ENCODE assay signal across 27 cellular contexts in genomic region chr6:72589096-72589495, GRCh38. TPM values are rescaled to one million over a fixed set of nuclear protein-coding genes. Genes with fewer than 3 reads are reported as not detected.
DNase-seq lines count a peak whose midpoint lies in the region; ATAC-seq and TF ChIP-seq lines count a peak whose summit lies in the region.
"Had no signal": no experiment of that assay in that cellular context is flagged by ENCODE, and none has a peak within 500 bp of the region (broad histone marks: within the 10 kb centered on the region; RNA-seq: fewer than 3 reads in every experiment).

No MANE protein-coding gene starts in this region.

- H3K27ac Mint-ChIP-seq in CD14-positive monocyte = no peak overlapping the region
- H3K27ac Mint-ChIP-seq in WTC11 = no peak overlapping the region
- H3K27ac Mint-ChIP-seq: activated T-cell treated with anti-CD3 and anti-CD28 coated beads, Interleukin-2, amount 50 U/mL, for 24 hours; CD8-positive, alpha-beta memory T cell; effector memory CD8-positive, alpha-beta T cell; naive B cell had no signal

- H3K4me3 ChIP-seq in LNCaP clone FGC (ENCODE audit: low read depth, low read length) (no peak overlapping the region), fibroblast of the aortic adventitia (ENCODE audit: low read depth, low read length) (no peak overlapping the region)
- H3K4me3 ChIP-seq: colonic mucosa, gastroesophageal sphincter had no signal

- H3K27ac ChIP-seq in 22Rv1 = 0 out of 2 replicates have a peak overlapping the region, but pooled peaks have one; percentile 2
- H3K27ac ChIP-seq: colonic mucosa, gastroesophageal sphincter, VCaP had no signal

- TF ChIP-seq CTCF in 22Rv1 (IDR thresholded peaks at IDR 0.05) (no peak), LNCaP clone FGC (IDR thresholded peaks at IDR 0.05; ENCODE audit: control insufficient read depth, extremely low read depth, insufficient read depth) (no peak), fibroblast of the aortic adventitia (IDR thresholded peaks at IDR 0.05; ENCODE audit: insufficient read depth, low read length) (no peak), CD14-positive monocyte (IDR thresholded peaks at IDR 0.05) (no peak), WTC11 (IDR thresholded peaks at IDR 0.05) (no peak)

- H3K4me1 Mint-ChIP-seq in CD14-positive monocyte (peaks cover 2% of the 10 kb centered on the region), WTC11 (no peaks in the 10 kb centered on the region)
- H3K4me1 Mint-ChIP-seq: naive B cell had no signal

- intact Hi-C loops in CD14-positive monocyte (cut with micrococcal nuclease) = loop anchor here in 1 of 2 donors (10.0 kb wide), 1 partner anchor 174 kb away; no protein-coding TSS in a partner anchor

- no peak for ATAC-seq in WTC11
- ATAC-seq: effector memory CD8-positive, alpha-beta T cell; gastroesophageal sphincter; left ventricle myocardium superior had no signal

- H3K4me3 Mint-ChIP-seq in CD14-positive monocyte (no peak overlapping the region), WTC11 (no peak overlapping the region)
- H3K4me3 Mint-ChIP-seq: activated T-cell treated with anti-CD3 and anti-CD28 coated beads, Interleukin-2, amount 50 U/mL, for 24 hours; CD8-positive, alpha-beta memory T cell; effector memory CD8-positive, alpha-beta T cell had no signal

- H3K9me3 Mint-ChIP-seq in CD14-positive monocyte (no peaks in the 10 kb centered on the region), WTC11 (no peaks in the 10 kb centered on the region)
- H3K9me3 Mint-ChIP-seq: activated T-cell treated with anti-CD3 and anti-CD28 coated beads, Interleukin-2, amount 50 U/mL, for 24 hours; CD8-positive, alpha-beta memory T cell; effector memory CD8-positive, alpha-beta T cell; naive B cell had no signal

- peak; percentile 52 for DNase-seq in LNCaP clone FGC (ENCODE audit: low read depth)
- peak; percentile 56 for DNase-seq in astrocyte of the hippocampus (ENCODE audit: low read depth, low spot score)
- DNase-seq in fibroblast of the aortic adventitia (ENCODE audit: low read depth) = peak; percentile 36
- DNase-seq in inferior parietal cortex (ENCODE audit: extremely low spot score) = no peak
- DNase-seq in CD14-positive monocyte (ENCODE audit: low spot score) = no peak
- no peak for DNase-seq in NK-92 (lab: John Stamatoyannopoulos, UW; ENCODE audit: unreplicated experiment)
- DNase-seq in WTC11 (ENCODE audit: low spot score) = no peak
- DNase-seq: activated CD4-positive, alpha-beta T cell treated with anti-CD3 and anti-CD28 coated beads for 48 hours; activated gamma-delta T cell treated with Interleukin-2 at 50 U/mL for 16 hours; activated T-cell treated with anti-CD3 and anti-CD28 coated beads, Interleukin-2, amount 50 U/mL, for 24 hours; CD8-positive, alpha-beta memory T cell; colonic mucosa; DMS153; effector memory CD8-positive, alpha-beta T cell; erythroblast; left ventricle myocardium superior; naive B cell; NCI-H1436 treated with DMSO at 0.1 percent for 48 hours; retina; SHP77; SW 1271; T-helper 9 cell; trophoblast cell had no signal

- H3K27me3 Mint-ChIP-seq in CD14-positive monocyte (ENCODE audit: low read depth in 3 of 3) = peaks cover 0 to 3% (median 2%) of the 10 kb centered on the region in 3 donors
- no peaks in the 10 kb centered on the region for H3K27me3 Mint-ChIP-seq in WTC11 (ENCODE audit: low read depth)
- H3K27me3 Mint-ChIP-seq: activated T-cell treated with anti-CD3 and anti-CD28 coated beads, Interleukin-2, amount 50 U/mL, for 24 hours; effector memory CD8-positive, alpha-beta T cell had no signal

- H3K36me3 Mint-ChIP-seq in CD14-positive monocyte = no peaks in the 10 kb centered on the region
- H3K36me3 Mint-ChIP-seq in WTC11 = no peaks in the 10 kb centered on the region
- H3K36me3 Mint-ChIP-seq: CD8-positive, alpha-beta memory T cell; naive B cell had no signal

- POLR2A ChIA-PET in WTC11 (lab: Charles Lee) = no interaction called here

- CTCF ChIA-PET in WTC11 (lab: Charles Lee) = interaction anchor here (0.8 to 2.4 kb wide), 4 partner anchors 9 to 39 kb away, joined by 3 to 15 read pairs (median 7); no protein-coding TSS in a partner anchor

TF ChIP-seq in WTC11, 78 proteins besides CTCF, POLR2A, EP300 and RAD21 (continues in another document):
- TF ChIP-seq ZNF219 (CRISPR knock-in tag; IDR thresholded peaks at IDR 0.05; ENCODE audit: borderline replicate concordance) = no peak
- TF ChIP-seq ZNF416 (CRISPR knock-in tag; IDR thresholded peaks at IDR 0.05) = no peak
- no peak for TF ChIP-seq ATF1 (CRISPR knock-in tag; IDR thresholded peaks at IDR 0.05)
- no peak for TF ChIP-seq MYBL2 (CRISPR knock-in tag; IDR thresholded peaks at IDR 0.05)
- no peak for TF ChIP-seq SP1 (CRISPR knock-in tag; conservative IDR thresholded peaks at IDR 0.05)
- TF ChIP-seq, protein P1, sequence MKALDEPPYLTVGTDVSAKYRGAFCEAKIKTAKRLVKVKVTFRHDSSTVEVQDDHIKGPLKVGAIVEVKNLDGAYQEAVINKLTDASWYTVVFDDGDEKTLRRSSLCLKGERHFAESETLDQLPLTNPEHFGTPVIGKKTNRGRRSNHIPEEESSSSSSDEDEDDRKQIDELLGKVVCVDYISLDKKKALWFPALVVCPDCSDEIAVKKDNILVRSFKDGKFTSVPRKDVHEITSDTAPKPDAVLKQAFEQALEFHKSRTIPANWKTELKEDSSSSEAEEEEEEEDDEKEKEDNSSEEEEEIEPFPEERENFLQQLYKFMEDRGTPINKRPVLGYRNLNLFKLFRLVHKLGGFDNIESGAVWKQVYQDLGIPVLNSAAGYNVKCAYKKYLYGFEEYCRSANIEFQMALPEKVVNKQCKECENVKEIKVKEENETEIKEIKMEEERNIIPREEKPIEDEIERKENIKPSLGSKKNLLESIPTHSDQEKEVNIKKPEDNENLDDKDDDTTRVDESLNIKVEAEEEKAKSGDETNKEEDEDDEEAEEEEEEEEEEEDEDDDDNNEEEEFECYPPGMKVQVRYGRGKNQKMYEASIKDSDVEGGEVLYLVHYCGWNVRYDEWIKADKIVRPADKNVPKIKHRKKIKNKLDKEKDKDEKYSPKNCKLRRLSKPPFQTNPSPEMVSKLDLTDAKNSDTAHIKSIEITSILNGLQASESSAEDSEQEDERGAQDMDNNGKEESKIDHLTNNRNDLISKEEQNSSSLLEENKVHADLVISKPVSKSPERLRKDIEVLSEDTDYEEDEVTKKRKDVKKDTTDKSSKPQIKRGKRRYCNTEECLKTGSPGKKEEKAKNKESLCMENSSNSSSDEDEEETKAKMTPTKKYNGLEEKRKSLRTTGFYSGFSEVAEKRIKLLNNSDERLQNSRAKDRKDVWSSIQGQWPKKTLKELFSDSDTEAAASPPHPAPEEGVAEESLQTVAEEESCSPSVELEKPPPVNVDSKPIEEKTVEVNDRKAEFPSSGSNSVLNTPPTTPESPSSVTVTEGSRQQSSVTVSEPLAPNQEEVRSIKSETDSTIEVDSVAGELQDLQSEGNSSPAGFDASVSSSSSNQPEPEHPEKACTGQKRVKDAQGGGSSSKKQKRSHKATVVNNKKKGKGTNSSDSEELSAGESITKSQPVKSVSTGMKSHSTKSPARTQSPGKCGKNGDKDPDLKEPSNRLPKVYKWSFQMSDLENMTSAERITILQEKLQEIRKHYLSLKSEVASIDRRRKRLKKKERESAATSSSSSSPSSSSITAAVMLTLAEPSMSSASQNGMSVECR (CRISPR knock-in tag; IDR thresholded peaks at IDR 0.05; ENCODE audit: borderline replicate concordance) = no peak
- TF ChIP-seq CREM (CRISPR knock-in tag; IDR thresholded peaks at IDR 0.05) = no peak
- TF ChIP-seq, protein P2, sequence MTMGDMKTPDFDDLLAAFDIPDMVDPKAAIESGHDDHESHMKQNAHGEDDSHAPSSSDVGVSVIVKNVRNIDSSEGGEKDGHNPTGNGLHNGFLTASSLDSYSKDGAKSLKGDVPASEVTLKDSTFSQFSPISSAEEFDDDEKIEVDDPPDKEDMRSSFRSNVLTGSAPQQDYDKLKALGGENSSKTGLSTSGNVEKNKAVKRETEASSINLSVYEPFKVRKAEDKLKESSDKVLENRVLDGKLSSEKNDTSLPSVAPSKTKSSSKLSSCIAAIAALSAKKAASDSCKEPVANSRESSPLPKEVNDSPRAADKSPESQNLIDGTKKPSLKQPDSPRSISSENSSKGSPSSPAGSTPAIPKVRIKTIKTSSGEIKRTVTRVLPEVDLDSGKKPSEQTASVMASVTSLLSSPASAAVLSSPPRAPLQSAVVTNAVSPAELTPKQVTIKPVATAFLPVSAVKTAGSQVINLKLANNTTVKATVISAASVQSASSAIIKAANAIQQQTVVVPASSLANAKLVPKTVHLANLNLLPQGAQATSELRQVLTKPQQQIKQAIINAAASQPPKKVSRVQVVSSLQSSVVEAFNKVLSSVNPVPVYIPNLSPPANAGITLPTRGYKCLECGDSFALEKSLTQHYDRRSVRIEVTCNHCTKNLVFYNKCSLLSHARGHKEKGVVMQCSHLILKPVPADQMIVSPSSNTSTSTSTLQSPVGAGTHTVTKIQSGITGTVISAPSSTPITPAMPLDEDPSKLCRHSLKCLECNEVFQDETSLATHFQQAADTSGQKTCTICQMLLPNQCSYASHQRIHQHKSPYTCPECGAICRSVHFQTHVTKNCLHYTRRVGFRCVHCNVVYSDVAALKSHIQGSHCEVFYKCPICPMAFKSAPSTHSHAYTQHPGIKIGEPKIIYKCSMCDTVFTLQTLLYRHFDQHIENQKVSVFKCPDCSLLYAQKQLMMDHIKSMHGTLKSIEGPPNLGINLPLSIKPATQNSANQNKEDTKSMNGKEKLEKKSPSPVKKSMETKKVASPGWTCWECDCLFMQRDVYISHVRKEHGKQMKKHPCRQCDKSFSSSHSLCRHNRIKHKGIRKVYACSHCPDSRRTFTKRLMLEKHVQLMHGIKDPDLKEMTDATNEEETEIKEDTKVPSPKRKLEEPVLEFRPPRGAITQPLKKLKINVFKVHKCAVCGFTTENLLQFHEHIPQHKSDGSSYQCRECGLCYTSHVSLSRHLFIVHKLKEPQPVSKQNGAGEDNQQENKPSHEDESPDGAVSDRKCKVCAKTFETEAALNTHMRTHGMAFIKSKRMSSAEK (CRISPR knock-in tag; IDR thresholded peaks at IDR 0.05; ENCODE audit: borderline replicate concordance) = no peak
- no peak for TF ChIP-seq OVOL2 (CRISPR knock-in tag; IDR thresholded peaks at IDR 0.05; ENCODE audit: borderline replicate concordance)
- no peak for TF ChIP-seq TEAD1 (CRISPR knock-in tag; IDR thresholded peaks at IDR 0.05)

RNA-seq across cellular contexts. Expression of gene KCNQ5, which starts 32.8 kb away (rescaled TPM):
- 2.6 and 9.4 TPM in 2 replicates for total RNA-seq in fibroblast of the aortic adventitia (ENCODE audit: low replicate concordance)
- not detected for polyA plus RNA-seq in CD14-positive monocyte
- 1.5 to 2.0 TPM (median 1.7 TPM) in 3 replicates for total RNA-seq in WTC11 (2021)
- total RNA-seq: G401, left ventricle myocardium superior had no signal

Comparison
In these comparisons a context has a peak if more than half of its experiments do, and no peak if none do; other contexts are left out.
1. DNase-seq: peak in LNCaP clone FGC (single experiment), astrocyte of the hippocampus (single experiment) and fibroblast of the aortic adventitia (single experiment); none in inferior parietal cortex (single experiment), CD14-positive monocyte (single experiment), NK-92 (single experiment) and WTC11 (single experiment).